In the genomic region with DNA sequence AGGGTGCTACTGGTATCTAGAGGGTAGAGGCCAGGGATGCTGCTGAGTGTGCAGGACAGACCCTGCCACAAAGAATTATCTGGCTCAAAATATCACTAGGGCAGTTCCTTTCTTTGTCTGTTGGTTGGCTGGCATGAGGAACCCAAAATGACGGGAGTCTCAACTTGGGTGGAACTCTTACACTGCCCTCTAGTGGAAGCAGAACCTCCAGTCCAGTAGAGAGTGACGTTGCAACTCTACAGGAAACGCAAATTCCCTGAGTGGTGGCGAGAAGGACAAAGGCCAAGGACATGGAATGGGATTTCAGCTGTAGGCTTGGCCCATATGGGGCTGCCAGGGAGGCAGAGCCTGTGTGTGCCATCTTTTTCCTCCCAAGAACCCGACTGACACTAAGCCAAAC, we compare ENCODE assay signal across 10 cellular contexts. TPM values are rescaled to one million over a fixed set of nuclear protein-coding genes. Genes with fewer than 3 reads are reported as not detected.
DNase-seq lines count a peak whose midpoint lies in the region; TF ChIP-seq lines count a peak whose summit lies in the region.
"Had no signal": no experiment of that assay in that cellular context is flagged by ENCODE, and none has a peak within 500 bp of the region (broad histone marks: within the 10 kb centered on the region; RNA-seq: fewer than 3 reads in every experiment).

No MANE protein-coding gene starts in this region.

- intact Hi-C loops in left ventricle myocardium inferior (cut with micrococcal nuclease), result no loop called here

- H3K27ac ChIP-seq in left ventricle myocardium inferior (replicated peaks), result no peak overlapping the region
- H3K27ac ChIP-seq in right atrium auricular region, result no peak overlapping the region

- DNase-seq in left ventricle myocardium inferior (no peak), right atrium auricular region (ENCODE audit: low spot score) (no peak), NT2/D1 (ENCODE audit: low read depth, low spot score) (peak; percentile 63), fibroblast of villous mesenchyme (ENCODE audit: low read depth) (no peak), SIG-M5 treated with dmso at 0.1 percent for 504 hours (lab: John Stamatoyannopoulos, UW; ENCODE audit: unreplicated experiment) (no peak), GM19240 (ENCODE audit: insufficient read length, low spot score) (no peak)
- no peak for DNase-seq in NK-92 treated with Interleukin-12 subunit alpha and Interleukin-12 subunit beta, amount 100 ng/mL, for 24 hours (lab: John Stamatoyannopoulos, UW)
- no peak for DNase-seq in activated CD8-positive, alpha-beta memory T cell treated with anti-CD3 and anti-CD28 coated beads, Interleukin-2, amount 50 U/mL, for 4 hours
- DNase-seq: DMS79 treated with DMSO at 0.1 percent for 48 hours, NCI-H2081 had no signal

- H3K4me3 ChIP-seq in left ventricle myocardium inferior (no peak overlapping the region), right atrium auricular region (no peak overlapping the region), NT2/D1 (ENCODE audit: insufficient read length, low read depth) (no peak overlapping the region), fibroblast of villous mesenchyme (ENCODE audit: low read depth, low read length) (no peak overlapping the region)

- peaks cover 4% of the 10 kb centered on the region for H3K4me1 ChIP-seq in left ventricle myocardium inferior
- peaks cover 0 to 9% of the 10 kb centered on the region in 2 donors for H3K4me1 ChIP-seq in right atrium auricular region
- H3K4me1 ChIP-seq in NT2/D1 (ENCODE audit: insufficient read depth, insufficient read length), result peaks cover 9% of the 10 kb centered on the region

- TF ChIP-seq CTCF in left ventricle myocardium inferior (IDR thresholded peaks at IDR 0.05; ENCODE audit: borderline replicate concordance) (peak; percentile 35), right atrium auricular region (IDR thresholded peaks at IDR 0.05) (peak in 1 of 2 donors; percentile 18), fibroblast of villous mesenchyme (IDR thresholded peaks at IDR 0.05; ENCODE audit: insufficient read depth, low read depth, low read length) (peak; percentile 40)

- H3K9ac ChIP-seq in NT2/D1 (ENCODE audit: insufficient read length, low read depth), result no peak overlapping the region

- no peaks in the 10 kb centered on the region for H3K36me3 ChIP-seq in left ventricle myocardium inferior
- no peaks in the 10 kb centered on the region for H3K36me3 ChIP-seq in right atrium auricular region
- no peaks in the 10 kb centered on the region for H3K36me3 ChIP-seq in NT2/D1 (ENCODE audit: insufficient read depth, insufficient read length, low read length)

- no peaks in the 10 kb centered on the region for H3K27me3 ChIP-seq in left ventricle myocardium inferior (ENCODE audit: low read depth)
- H3K27me3 ChIP-seq in right atrium auricular region, result no peaks in the 10 kb centered on the region
- H3K27me3 ChIP-seq in NT2/D1 (ENCODE audit: insufficient read depth, insufficient read length), result no peaks in the 10 kb centered on the region

- H3K9me3 ChIP-seq in left ventricle myocardium inferior (replicated peaks), result no peaks in the 10 kb centered on the region
- H3K9me3 ChIP-seq in right atrium auricular region, result no peaks in the 10 kb centered on the region
- peaks cover 13% of the 10 kb centered on the region; the same call in 1 of the 2 replicates for H3K9me3 ChIP-seq in NT2/D1 (ENCODE audit: insufficient read depth, low read length)

RNA-seq across cellular contexts. Expression of gene COPS8, which starts 47.1 kb away (rescaled TPM):
- total RNA-seq in left ventricle myocardium inferior, result 97.0 TPM
- 100 to 1,000 TPM; 106 to 162 TPM for total RNA-seq in right atrium auricular region
- 78.3 and 98.0 TPM in 2 replicates for total RNA-seq in fibroblast of villous mesenchyme
